7 cellular contexts compared by ENCODE assay signal in genomic region chr12:83110424-83110823, GRCh38.
"Had no signal": no experiment of that assay in that cellular context is flagged by ENCODE, and none has a peak within 500 bp of the region (broad histone marks: within the 10 kb centered on the region; RNA-seq: fewer than 3 reads in every experiment).

No MANE protein-coding gene starts in this region.

- H3K4me2 ChIP-seq: KMS-11 had no signal

- DNase-seq: Karpas-422, KBM-7, KG1 had no signal

- H3K9ac ChIP-seq: KMS-11 had no signal

- H3K27me3 Mint-ChIP-seq: IgD-negative memory B cell had no signal

- H3K4me1 Mint-ChIP-seq: IgD-negative memory B cell had no signal

- FAIRE-seq: HTR-8/SVneo had no signal

- H3K27ac Mint-ChIP-seq: IgD-negative memory B cell had no signal

- H3K36me3 Mint-ChIP-seq: IgD-negative memory B cell had no signal

- H3K4me3 Mint-ChIP-seq: IgD-negative memory B cell had no signal

- H3K27ac ChIP-seq: HL-60, KMS-11 had no signal
